ENCODE assay signal across 1 cellular context in the genomic region with DNA sequence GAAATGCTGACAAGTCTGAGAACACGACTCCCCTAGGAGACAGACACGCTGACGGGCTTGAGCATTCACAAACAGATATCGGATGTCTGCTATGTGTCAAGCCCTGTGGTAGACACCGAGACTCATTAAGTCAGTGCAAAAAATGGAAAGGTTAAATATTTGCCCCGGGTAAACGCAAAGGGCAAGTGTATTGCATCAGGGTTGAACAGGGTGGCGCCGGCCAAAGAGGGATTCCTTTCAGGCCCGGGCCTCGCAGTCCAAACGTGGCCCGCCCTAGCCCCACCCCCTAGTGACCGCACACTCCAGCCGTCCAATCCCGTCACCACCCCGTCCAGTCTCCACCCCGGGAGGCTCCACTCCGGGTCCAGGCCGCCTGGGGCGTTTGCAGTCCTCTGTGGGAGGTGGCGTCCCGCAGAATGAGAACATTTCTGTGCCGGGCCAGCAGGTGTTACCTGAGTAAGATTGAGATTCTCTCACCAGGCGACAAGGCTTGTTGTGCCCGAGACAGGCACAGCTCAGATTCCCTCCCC.
TF ChIP-seq lines count a peak whose summit lies in the region.

No MANE protein-coding gene starts in this region.

TF ChIP-seq in HepG2, 621 proteins besides CTCF, POLR2A, EP300 and RAD21 (continued from another document and continues in another):
- TF ChIP-seq PRMT3 (CRISPR knock-in tag; IDR thresholded peaks at IDR 0.05; ENCODE audit: borderline replicate concordance, low read depth), result no peak
- TF ChIP-seq, protein P1, sequence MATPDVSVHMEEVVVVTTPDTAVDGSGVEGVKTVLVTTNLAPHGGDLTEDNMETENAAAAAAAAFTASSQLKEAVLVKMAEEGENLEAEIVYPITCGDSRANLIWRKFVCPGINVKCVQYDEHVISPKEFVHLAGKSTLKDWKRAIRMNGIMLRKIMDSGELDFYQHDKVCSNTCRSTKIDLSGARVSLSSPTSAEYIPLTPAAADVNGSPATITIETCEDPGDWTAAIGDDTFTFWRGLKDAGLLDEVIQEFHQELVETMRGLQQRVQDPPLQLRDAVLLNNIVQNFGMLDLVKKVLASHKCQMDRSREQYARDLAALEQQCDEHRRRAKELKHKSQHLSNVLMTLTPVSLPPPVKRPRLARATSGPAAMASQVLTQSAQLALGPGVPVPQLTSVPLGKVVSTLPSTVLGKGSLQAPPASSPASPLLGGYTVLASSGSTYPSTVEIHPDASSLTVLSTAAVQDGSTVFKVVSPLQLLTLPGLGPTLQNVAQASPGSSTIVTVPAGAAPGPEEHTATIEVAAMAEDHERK (CRISPR knock-in tag; IDR thresholded peaks at IDR 0.05; ENCODE audit: low read depth), result no peak
- TF ChIP-seq, protein P2, sequence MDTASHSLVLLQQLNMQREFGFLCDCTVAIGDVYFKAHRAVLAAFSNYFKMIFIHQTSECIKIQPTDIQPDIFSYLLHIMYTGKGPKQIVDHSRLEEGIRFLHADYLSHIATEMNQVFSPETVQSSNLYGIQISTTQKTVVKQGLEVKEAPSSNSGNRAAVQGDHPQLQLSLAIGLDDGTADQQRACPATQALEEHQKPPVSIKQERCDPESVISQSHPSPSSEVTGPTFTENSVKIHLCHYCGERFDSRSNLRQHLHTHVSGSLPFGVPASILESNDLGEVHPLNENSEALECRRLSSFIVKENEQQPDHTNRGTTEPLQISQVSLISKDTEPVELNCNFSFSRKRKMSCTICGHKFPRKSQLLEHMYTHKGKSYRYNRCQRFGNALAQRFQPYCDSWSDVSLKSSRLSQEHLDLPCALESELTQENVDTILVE (CRISPR knock-in tag; IDR thresholded peaks at IDR 0.05), result peak; percentile 90
- TF ChIP-seq, protein P3, sequence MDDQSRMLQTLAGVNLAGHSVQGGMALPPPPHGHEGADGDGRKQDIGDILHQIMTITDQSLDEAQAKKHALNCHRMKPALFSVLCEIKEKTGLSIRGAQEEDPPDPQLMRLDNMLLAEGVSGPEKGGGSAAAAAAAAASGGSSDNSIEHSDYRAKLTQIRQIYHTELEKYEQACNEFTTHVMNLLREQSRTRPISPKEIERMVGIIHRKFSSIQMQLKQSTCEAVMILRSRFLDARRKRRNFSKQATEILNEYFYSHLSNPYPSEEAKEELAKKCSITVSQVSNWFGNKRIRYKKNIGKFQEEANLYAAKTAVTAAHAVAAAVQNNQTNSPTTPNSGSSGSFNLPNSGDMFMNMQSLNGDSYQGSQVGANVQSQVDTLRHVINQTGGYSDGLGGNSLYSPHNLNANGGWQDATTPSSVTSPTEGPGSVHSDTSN (CRISPR knock-in tag; IDR thresholded peaks at IDR 0.05; ENCODE audit: borderline replicate concordance), result no peak
- TF ChIP-seq NONO (IDR thresholded peaks at IDR 0.05), result no peak
- TF ChIP-seq NONO (CRISPR knock-in tag; conservative IDR thresholded peaks at IDR 0.05), result peak; percentile 57; the same call in 1 of the 2 replicates
- TF ChIP-seq ZNF543 (CRISPR knock-in tag; IDR thresholded peaks at IDR 0.05), result peak; percentile 66
- no peak for TF ChIP-seq ZNF572 (CRISPR knock-in tag; IDR thresholded peaks at IDR 0.05)
- TF ChIP-seq ZNF7 (CRISPR knock-in tag; IDR thresholded peaks at IDR 0.05), result peak; percentile 19; the same call in 1 of the 2 replicates
- TF ChIP-seq, protein P4, sequence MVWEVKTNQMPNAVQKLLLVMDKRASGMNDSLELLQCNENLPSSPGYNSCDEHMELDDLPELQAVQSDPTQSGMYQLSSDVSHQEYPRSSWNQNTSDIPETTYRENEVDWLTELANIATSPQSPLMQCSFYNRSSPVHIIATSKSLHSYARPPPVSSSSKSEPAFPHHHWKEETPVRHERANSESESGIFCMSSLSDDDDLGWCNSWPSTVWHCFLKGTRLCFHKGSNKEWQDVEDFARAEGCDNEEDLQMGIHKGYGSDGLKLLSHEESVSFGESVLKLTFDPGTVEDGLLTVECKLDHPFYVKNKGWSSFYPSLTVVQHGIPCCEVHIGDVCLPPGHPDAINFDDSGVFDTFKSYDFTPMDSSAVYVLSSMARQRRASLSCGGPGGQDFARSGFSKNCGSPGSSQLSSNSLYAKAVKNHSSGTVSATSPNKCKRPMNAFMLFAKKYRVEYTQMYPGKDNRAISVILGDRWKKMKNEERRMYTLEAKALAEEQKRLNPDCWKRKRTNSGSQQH (CRISPR knock-in tag; IDR thresholded peaks at IDR 0.05; ENCODE audit: low read depth), result peak; percentile 62; the same call in 1 of the 2 replicates
- 0 out of 2 replicates have a peak, but pooled peaks have one; percentile 35 for TF ChIP-seq RFX5 (IDR thresholded peaks at IDR 0.05; ENCODE audit: low read depth, low read length)
- peak; percentile 75 for TF ChIP-seq ZNF556 (CRISPR knock-in tag; IDR thresholded peaks at IDR 0.05; ENCODE audit: borderline replicate concordance)
- no peak for TF ChIP-seq TMF1 (CRISPR knock-in tag; IDR thresholded peaks at IDR 0.05; ENCODE audit: low read depth)
- peak; percentile 98 for TF ChIP-seq SIX1 (CRISPR knock-in tag; IDR thresholded peaks at IDR 0.05; ENCODE audit: borderline replicate concordance)
- TF ChIP-seq JUND (CRISPR knock-in tag; IDR thresholded peaks at IDR 0.05), result peak; percentile 34; the same call in 1 of the 2 replicates
- TF ChIP-seq, protein P5, sequence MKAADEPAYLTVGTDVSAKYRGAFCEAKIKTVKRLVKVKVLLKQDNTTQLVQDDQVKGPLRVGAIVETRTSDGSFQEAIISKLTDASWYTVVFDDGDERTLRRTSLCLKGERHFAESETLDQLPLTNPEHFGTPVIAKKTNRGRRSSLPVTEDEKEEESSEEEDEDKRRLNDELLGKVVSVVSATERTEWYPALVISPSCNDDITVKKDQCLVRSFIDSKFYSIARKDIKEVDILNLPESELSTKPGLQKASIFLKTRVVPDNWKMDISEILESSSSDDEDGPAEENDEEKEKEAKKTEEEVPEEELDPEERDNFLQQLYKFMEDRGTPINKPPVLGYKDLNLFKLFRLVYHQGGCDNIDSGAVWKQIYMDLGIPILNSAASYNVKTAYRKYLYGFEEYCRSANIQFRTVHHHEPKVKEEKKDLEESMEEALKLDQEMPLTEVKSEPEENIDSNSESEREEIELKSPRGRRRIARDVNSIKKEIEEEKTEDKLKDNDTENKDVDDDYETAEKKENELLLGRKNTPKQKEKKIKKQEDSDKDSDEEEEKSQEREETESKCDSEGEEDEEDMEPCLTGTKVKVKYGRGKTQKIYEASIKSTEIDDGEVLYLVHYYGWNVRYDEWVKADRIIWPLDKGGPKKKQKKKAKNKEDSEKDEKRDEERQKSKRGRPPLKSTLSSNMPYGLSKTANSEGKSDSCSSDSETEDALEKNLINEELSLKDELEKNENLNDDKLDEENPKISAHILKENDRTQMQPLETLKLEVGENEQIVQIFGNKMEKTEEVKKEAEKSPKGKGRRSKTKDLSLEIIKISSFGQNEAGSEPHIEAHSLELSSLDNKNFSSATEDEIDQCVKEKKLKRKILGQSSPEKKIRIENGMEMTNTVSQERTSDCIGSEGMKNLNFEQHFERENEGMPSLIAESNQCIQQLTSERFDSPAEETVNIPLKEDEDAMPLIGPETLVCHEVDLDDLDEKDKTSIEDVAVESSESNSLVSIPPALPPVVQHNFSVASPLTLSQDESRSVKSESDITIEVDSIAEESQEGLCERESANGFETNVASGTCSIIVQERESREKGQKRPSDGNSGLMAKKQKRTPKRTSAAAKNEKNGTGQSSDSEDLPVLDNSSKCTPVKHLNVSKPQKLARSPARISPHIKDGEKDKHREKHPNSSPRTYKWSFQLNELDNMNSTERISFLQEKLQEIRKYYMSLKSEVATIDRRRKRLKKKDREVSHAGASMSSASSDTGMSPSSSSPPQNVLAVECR (CRISPR knock-in tag; IDR thresholded peaks at IDR 0.05; ENCODE audit: borderline replicate concordance), result peak; percentile 77; the same call in 1 of the 2 replicates
- TF ChIP-seq MTA1 (CRISPR knock-in tag; IDR thresholded peaks at IDR 0.05; ENCODE audit: borderline replicate concordance), result 0 out of 2 replicates have a peak, but pooled peaks have one; percentile 34
- no peak for TF ChIP-seq SCMH1 (CRISPR knock-in tag; IDR thresholded peaks at IDR 0.05; ENCODE audit: borderline replicate concordance)
- TF ChIP-seq, protein P6, sequence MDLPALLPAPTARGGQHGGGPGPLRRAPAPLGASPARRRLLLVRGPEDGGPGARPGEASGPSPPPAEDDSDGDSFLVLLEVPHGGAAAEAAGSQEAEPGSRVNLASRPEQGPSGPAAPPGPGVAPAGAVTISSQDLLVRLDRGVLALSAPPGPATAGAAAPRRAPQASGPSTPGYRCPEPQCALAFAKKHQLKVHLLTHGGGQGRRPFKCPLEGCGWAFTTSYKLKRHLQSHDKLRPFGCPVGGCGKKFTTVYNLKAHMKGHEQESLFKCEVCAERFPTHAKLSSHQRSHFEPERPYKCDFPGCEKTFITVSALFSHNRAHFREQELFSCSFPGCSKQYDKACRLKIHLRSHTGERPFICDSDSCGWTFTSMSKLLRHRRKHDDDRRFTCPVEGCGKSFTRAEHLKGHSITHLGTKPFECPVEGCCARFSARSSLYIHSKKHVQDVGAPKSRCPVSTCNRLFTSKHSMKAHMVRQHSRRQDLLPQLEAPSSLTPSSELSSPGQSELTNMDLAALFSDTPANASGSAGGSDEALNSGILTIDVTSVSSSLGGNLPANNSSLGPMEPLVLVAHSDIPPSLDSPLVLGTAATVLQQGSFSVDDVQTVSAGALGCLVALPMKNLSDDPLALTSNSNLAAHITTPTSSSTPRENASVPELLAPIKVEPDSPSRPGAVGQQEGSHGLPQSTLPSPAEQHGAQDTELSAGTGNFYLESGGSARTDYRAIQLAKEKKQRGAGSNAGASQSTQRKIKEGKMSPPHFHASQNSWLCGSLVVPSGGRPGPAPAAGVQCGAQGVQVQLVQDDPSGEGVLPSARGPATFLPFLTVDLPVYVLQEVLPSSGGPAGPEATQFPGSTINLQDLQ (CRISPR knock-in tag; IDR thresholded peaks at IDR 0.05), result no peak
- peak; percentile 75; the same call in 1 of the 2 replicates for TF ChIP-seq ZNF878 (CRISPR knock-in tag; IDR thresholded peaks at IDR 0.05)
- TF ChIP-seq GABPA (IDR thresholded peaks at IDR 0.05; ENCODE audit: low read depth, low read length), result no peak
- TF ChIP-seq GABPA (CRISPR knock-in tag; IDR thresholded peaks at IDR 0.05; ENCODE audit: low read depth), result peak; percentile 44; the same call in 1 of the 2 replicates
- no peak for TF ChIP-seq MLLT10 (CRISPR knock-in tag; IDR thresholded peaks at IDR 0.05)
- TF ChIP-seq, protein P7, sequence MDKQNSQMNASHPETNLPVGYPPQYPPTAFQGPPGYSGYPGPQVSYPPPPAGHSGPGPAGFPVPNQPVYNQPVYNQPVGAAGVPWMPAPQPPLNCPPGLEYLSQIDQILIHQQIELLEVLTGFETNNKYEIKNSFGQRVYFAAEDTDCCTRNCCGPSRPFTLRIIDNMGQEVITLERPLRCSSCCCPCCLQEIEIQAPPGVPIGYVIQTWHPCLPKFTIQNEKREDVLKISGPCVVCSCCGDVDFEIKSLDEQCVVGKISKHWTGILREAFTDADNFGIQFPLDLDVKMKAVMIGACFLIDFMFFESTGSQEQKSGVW (CRISPR knock-in tag; IDR thresholded peaks at IDR 0.05; ENCODE audit: borderline replicate concordance), result no peak
- no peak for TF ChIP-seq NCOA5 (CRISPR knock-in tag; IDR thresholded peaks at IDR 0.05)
- TF ChIP-seq NR1H2 (CRISPR knock-in tag; IDR thresholded peaks at IDR 0.05; ENCODE audit: borderline replicate concordance, low read depth), result no peak
- TF ChIP-seq, protein P8, sequence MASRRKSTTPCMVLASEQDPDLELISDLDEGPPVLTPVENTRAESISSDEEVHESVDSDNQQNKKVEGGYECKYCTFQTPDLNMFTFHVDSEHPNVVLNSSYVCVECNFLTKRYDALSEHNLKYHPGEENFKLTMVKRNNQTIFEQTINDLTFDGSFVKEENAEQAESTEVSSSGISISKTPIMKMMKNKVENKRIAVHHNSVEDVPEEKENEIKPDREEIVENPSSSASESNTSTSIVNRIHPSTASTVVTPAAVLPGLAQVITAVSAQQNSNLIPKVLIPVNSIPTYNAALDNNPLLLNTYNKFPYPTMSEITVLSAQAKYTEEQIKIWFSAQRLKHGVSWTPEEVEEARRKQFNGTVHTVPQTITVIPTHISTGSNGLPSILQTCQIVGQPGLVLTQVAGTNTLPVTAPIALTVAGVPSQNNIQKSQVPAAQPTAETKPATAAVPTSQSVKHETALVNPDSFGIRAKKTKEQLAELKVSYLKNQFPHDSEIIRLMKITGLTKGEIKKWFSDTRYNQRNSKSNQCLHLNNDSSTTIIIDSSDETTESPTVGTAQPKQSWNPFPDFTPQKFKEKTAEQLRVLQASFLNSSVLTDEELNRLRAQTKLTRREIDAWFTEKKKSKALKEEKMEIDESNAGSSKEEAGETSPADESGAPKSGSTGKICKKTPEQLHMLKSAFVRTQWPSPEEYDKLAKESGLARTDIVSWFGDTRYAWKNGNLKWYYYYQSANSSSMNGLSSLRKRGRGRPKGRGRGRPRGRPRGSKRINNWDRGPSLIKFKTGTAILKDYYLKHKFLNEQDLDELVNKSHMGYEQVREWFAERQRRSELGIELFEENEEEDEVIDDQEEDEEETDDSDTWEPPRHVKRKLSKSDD (CRISPR knock-in tag; IDR thresholded peaks at IDR 0.05; ENCODE audit: low read depth), result no peak; the same call in 1 of the 2 replicates
- TF ChIP-seq, protein P9, sequence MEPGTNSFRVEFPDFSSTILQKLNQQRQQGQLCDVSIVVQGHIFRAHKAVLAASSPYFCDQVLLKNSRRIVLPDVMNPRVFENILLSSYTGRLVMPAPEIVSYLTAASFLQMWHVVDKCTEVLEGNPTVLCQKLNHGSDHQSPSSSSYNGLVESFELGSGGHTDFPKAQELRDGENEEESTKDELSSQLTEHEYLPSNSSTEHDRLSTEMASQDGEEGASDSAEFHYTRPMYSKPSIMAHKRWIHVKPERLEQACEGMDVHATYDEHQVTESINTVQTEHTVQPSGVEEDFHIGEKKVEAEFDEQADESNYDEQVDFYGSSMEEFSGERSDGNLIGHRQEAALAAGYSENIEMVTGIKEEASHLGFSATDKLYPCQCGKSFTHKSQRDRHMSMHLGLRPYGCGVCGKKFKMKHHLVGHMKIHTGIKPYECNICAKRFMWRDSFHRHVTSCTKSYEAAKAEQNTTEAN (CRISPR knock-in tag; conservative IDR thresholded peaks at IDR 0.05), result peak; percentile 72
